1 cellular context compared by ENCODE assay signal in genomic region chr16:78045865-78046581, GRCh38.
TF ChIP-seq lines count a peak whose summit lies in the region.

No MANE protein-coding gene starts in this region.

TF ChIP-seq in HepG2, 621 proteins besides CTCF, POLR2A, EP300 and RAD21 (continued from another document and continues in another):
- TF ChIP-seq ZNF20 (CRISPR knock-in tag; IDR thresholded peaks at IDR 0.05): peak; percentile 93; the same call in 1 of the 2 replicates
- peak; percentile 86 for TF ChIP-seq ZNF263 (CRISPR knock-in tag; IDR thresholded peaks at IDR 0.05)
- TF ChIP-seq PITX1 (CRISPR knock-in tag; IDR thresholded peaks at IDR 0.05): peak; percentile 89
- TF ChIP-seq GABPA (IDR thresholded peaks at IDR 0.05; ENCODE audit: low read depth, low read length): no peak
- no peak for TF ChIP-seq GABPA (CRISPR knock-in tag; IDR thresholded peaks at IDR 0.05; ENCODE audit: low read depth)
- TF ChIP-seq RBFOX2 (IDR thresholded peaks at IDR 0.05; ENCODE audit: low read depth, low read length): no peak
- peak; percentile 95 for TF ChIP-seq FOXM1 (CRISPR knock-in tag; IDR thresholded peaks at IDR 0.05)
- no peak for TF ChIP-seq PAF1 (CRISPR knock-in tag; IDR thresholded peaks at IDR 0.05)
- TF ChIP-seq ZNF572 (CRISPR knock-in tag; IDR thresholded peaks at IDR 0.05): peak; percentile 23; the same call in 1 of the 2 replicates
- peak; percentile 95 for TF ChIP-seq SNAI1 (CRISPR knock-in tag; IDR thresholded peaks at IDR 0.05; ENCODE audit: borderline replicate concordance)
- TF ChIP-seq GMEB2 (CRISPR knock-in tag; IDR thresholded peaks at IDR 0.05; ENCODE audit: low read depth): no peak
- peak; percentile 100 for TF ChIP-seq ZNF772 (CRISPR knock-in tag; IDR thresholded peaks at IDR 0.05)
- TF ChIP-seq ZNF777 (CRISPR knock-in tag; IDR thresholded peaks at IDR 0.05): peak; percentile 87
- TF ChIP-seq ZNF512B (CRISPR knock-in tag; IDR thresholded peaks at IDR 0.05; ENCODE audit: borderline replicate concordance): no peak; the same call in 1 of the 2 replicates
- peak; percentile 93 for TF ChIP-seq ZNF574 (CRISPR knock-in tag; IDR thresholded peaks at IDR 0.05)
- peak; percentile 96; the same call in 1 of the 2 replicates for TF ChIP-seq PRMT3 (CRISPR knock-in tag; IDR thresholded peaks at IDR 0.05; ENCODE audit: borderline replicate concordance, low read depth)
- peak; percentile 86 for TF ChIP-seq THAP11 (CRISPR knock-in tag; IDR thresholded peaks at IDR 0.05)
- no peak for TF ChIP-seq ZBTB46 (CRISPR knock-in tag; IDR thresholded peaks at IDR 0.05; ENCODE audit: borderline replicate concordance)
- peak; percentile 98; the same call in 1 of the 2 replicates for TF ChIP-seq DZIP1 (CRISPR knock-in tag; IDR thresholded peaks at IDR 0.05)
- TF ChIP-seq KDM5A (IDR thresholded peaks at IDR 0.05; ENCODE audit: borderline replicate concordance, low read length): no peak
- peak; percentile 99 for TF ChIP-seq MEIS2 (CRISPR knock-in tag; IDR thresholded peaks at IDR 0.05)
- TF ChIP-seq ZNF598 (CRISPR knock-in tag; IDR thresholded peaks at IDR 0.05; ENCODE audit: borderline replicate concordance): peak; percentile 92; the same call in 1 of the 2 replicates
- peak; percentile 99 for TF ChIP-seq KDM5B (CRISPR knock-in tag; IDR thresholded peaks at IDR 0.05; ENCODE audit: borderline replicate concordance)
- TF ChIP-seq ZNF280D (CRISPR knock-in tag; IDR thresholded peaks at IDR 0.05): peak; percentile 90; the same call in 1 of the 2 replicates
- TF ChIP-seq ZMYM2 (CRISPR knock-in tag; IDR thresholded peaks at IDR 0.05): peak; percentile 71
- TF ChIP-seq TEAD2 (CRISPR knock-in tag; IDR thresholded peaks at IDR 0.05): peak; percentile 97
- TF ChIP-seq ZNF136 (CRISPR knock-in tag; IDR thresholded peaks at IDR 0.05; ENCODE audit: low read depth): peak; percentile 89; the same call in 1 of the 2 replicates
- TF ChIP-seq ZNF512 (CRISPR knock-in tag; IDR thresholded peaks at IDR 0.05): 0 out of 2 replicates have a peak, but pooled peaks have one; percentile 65
- TF ChIP-seq GATA4 (IDR thresholded peaks at IDR 0.05; ENCODE audit: borderline replicate concordance, low read depth): no peak
- TF ChIP-seq MTF1 (CRISPR knock-in tag; IDR thresholded peaks at IDR 0.05): peak; percentile 96
- no peak for TF ChIP-seq SRSF9 (IDR thresholded peaks at IDR 0.05; ENCODE audit: borderline replicate concordance, insufficient read depth, low read depth, low read length, poor library complexity, severe bottlenecking)
- TF ChIP-seq ZNF562 (CRISPR knock-in tag; IDR thresholded peaks at IDR 0.05; ENCODE audit: borderline replicate concordance): peak; percentile 82; the same call in 1 of the 2 replicates
- TF ChIP-seq ZFP62 (CRISPR knock-in tag; IDR thresholded peaks at IDR 0.05): no peak
- TF ChIP-seq RCOR2 (CRISPR knock-in tag; IDR thresholded peaks at IDR 0.05): no peak
- peak; percentile 89; the same call in 1 of the 2 replicates for TF ChIP-seq ZSCAN5A (CRISPR knock-in tag; IDR thresholded peaks at IDR 0.05; ENCODE audit: borderline replicate concordance)
- peak; percentile 93; the same call in 1 of the 2 replicates for TF ChIP-seq NFE2L1 (CRISPR knock-in tag; IDR thresholded peaks at IDR 0.05; ENCODE audit: borderline replicate concordance)
- TF ChIP-seq KDM3A (CRISPR knock-in tag; IDR thresholded peaks at IDR 0.05; ENCODE audit: low read depth): peak; percentile 85
- no peak for TF ChIP-seq HNRNPH1 (optimal IDR thresholded peaks at IDR 0.05; ENCODE audit: low read depth, low read length)
- TF ChIP-seq ZBTB39 (CRISPR knock-in tag; IDR thresholded peaks at IDR 0.05): 0 out of 2 replicates have a peak, but pooled peaks have one; percentile 87
- TF ChIP-seq ZNF605 (CRISPR knock-in tag; IDR thresholded peaks at IDR 0.05): peak; percentile 99
- TF ChIP-seq ZNF547 (CRISPR knock-in tag; IDR thresholded peaks at IDR 0.05): peak; percentile 98
- no peak for TF ChIP-seq ZNF382 (CRISPR knock-in tag; IDR thresholded peaks at IDR 0.05; ENCODE audit: borderline replicate concordance)
